In genomic region chr10:4512557-4513286, GRCh38 we compare ENCODE assay signal across 9 cellular contexts.
DNase-seq lines count a peak whose midpoint lies in the region; ATAC-seq and TF ChIP-seq lines count a peak whose summit lies in the region.
"Had no signal": no experiment of that assay in that cellular context is flagged by ENCODE, and none has a peak within 500 bp of the region (broad histone marks: within the 10 kb centered on the region; RNA-seq: fewer than 3 reads in every experiment).

No MANE protein-coding gene starts in this region.

- H3K27ac Mint-ChIP-seq in activated CD4-positive, alpha-beta memory T cell treated with anti-CD3 and anti-CD28 coated beads for 36 hours = no peak overlapping the region
- H3K27ac Mint-ChIP-seq in activated CD4-positive, alpha-beta memory T cell treated with anti-CD3 and anti-CD28 coated beads, Interleukin-2, amount 10 ng/mL, durations not matched to agents 7 days and 5 days = no peak overlapping the region
- H3K27ac Mint-ChIP-seq: activated naive CD4-positive, alpha-beta T cell treated with anti-CD3 and anti-CD28 coated beads, Interleukin-2, amount 50 U/mL, for 24 hours had no signal

- peaks cover 11% of the 10 kb centered on the region for H3K4me1 Mint-ChIP-seq in activated CD4-positive, alpha-beta memory T cell treated with anti-CD3 and anti-CD28 coated beads for 36 hours (ENCODE audit: low read depth)
- H3K4me1 Mint-ChIP-seq in activated CD4-positive, alpha-beta memory T cell treated with anti-CD3 and anti-CD28 coated beads, Interleukin-2, amount 10 ng/mL, durations not matched to agents 7 days and 5 days = peaks cover 11% of the 10 kb centered on the region
- H3K4me1 Mint-ChIP-seq: activated naive CD4-positive, alpha-beta T cell treated with anti-CD3 and anti-CD28 coated beads, Interleukin-2, amount 50 U/mL, for 24 hours had no signal

- no peaks in the 10 kb centered on the region for H3K36me3 ChIP-seq in SJCRH30
- no peaks in the 10 kb centered on the region for H3K36me3 ChIP-seq in cardiac muscle cell

- peak; percentile 36 for DNase-seq in activated CD4-positive, alpha-beta memory T cell treated with anti-CD3 and anti-CD28 coated beads for 36 hours
- DNase-seq in activated CD4-positive, alpha-beta memory T cell treated with anti-CD3 and anti-CD28 coated beads, Interleukin-2, amount 10 ng/mL, durations not matched to agents 7 days and 5 days = no peak
- DNase-seq in SJCRH30 = peak; percentile 38 to 50
- peak; percentile 76 to 85 for DNase-seq in cardiac muscle cell (ENCODE audit: low read depth in 1 of 2, low spot score in 1 of 2)
- DNase-seq in stromal cell of bone marrow (ENCODE audit: low read depth) = peak; percentile 54
- no peak for DNase-seq in ecto neural progenitor cell (ENCODE audit: low spot score)
- no peak for DNase-seq in stimulated activated CD8-positive, alpha-beta memory T cell treated with anti-CD3 and anti-CD28 coated beads, Interleukin-4, amount 100 ng/mL, for 48 hours

- H3K9me3 Mint-ChIP-seq in activated CD4-positive, alpha-beta memory T cell treated with anti-CD3 and anti-CD28 coated beads for 36 hours = no peaks in the 10 kb centered on the region
- H3K9me3 Mint-ChIP-seq in activated CD4-positive, alpha-beta memory T cell treated with anti-CD3 and anti-CD28 coated beads, Interleukin-2, amount 10 ng/mL, durations not matched to agents 7 days and 5 days = no peaks in the 10 kb centered on the region
- H3K9me3 Mint-ChIP-seq: activated naive CD4-positive, alpha-beta T cell treated with anti-CD3 and anti-CD28 coated beads, Interleukin-2, amount 50 U/mL, for 24 hours had no signal

- ATAC-seq in GM21515 (IDR thresholded peaks at IDR 0.05; ENCODE audit: unreplicated experiment) = no peak

- no peak overlapping the region for H3K4me3 ChIP-seq in SJCRH30
- no peak overlapping the region for H3K4me3 ChIP-seq in cardiac muscle cell

- no peaks in the 10 kb centered on the region for H3K9me3 ChIP-seq in SJCRH30 (replicated peaks)
- H3K9me3 ChIP-seq in cardiac muscle cell (ENCODE audit: low read depth) = no peaks in the 10 kb centered on the region

- no peak overlapping the region for H3K4me3 Mint-ChIP-seq in activated CD4-positive, alpha-beta memory T cell treated with anti-CD3 and anti-CD28 coated beads for 36 hours
- H3K4me3 Mint-ChIP-seq in activated CD4-positive, alpha-beta memory T cell treated with anti-CD3 and anti-CD28 coated beads, Interleukin-2, amount 10 ng/mL, durations not matched to agents 7 days and 5 days = no peak overlapping the region
- H3K4me3 Mint-ChIP-seq: activated naive CD4-positive, alpha-beta T cell treated with anti-CD3 and anti-CD28 coated beads, Interleukin-2, amount 50 U/mL, for 24 hours had no signal

- peak; percentile 75 for TF ChIP-seq CTCF in cardiac muscle cell (IDR thresholded peaks at IDR 0.05; ENCODE audit: low read depth, low read length)

- CTCF ChIA-PET in activated CD4-positive, alpha-beta memory T cell treated with anti-CD3 and anti-CD28 coated beads for 36 hours (lab: Charles Lee) = interaction anchor here (0.9 kb wide), 2 partner anchors 47 to 140 kb away, joined by 3 read pairs; no protein-coding TSS in a partner anchor
- CTCF ChIA-PET in activated CD4-positive, alpha-beta memory T cell treated with anti-CD3 and anti-CD28 coated beads, Interleukin-2, amount 10 ng/mL, durations not matched to agents 7 days and 5 days (lab: Charles Lee) = no interaction called here

- no peaks in the 10 kb centered on the region for H3K36me3 Mint-ChIP-seq in activated CD4-positive, alpha-beta memory T cell treated with anti-CD3 and anti-CD28 coated beads for 36 hours
- no peaks in the 10 kb centered on the region for H3K36me3 Mint-ChIP-seq in activated CD4-positive, alpha-beta memory T cell treated with anti-CD3 and anti-CD28 coated beads, Interleukin-2, amount 10 ng/mL, durations not matched to agents 7 days and 5 days (ENCODE audit: low read depth)
- H3K36me3 Mint-ChIP-seq: activated naive CD4-positive, alpha-beta T cell treated with anti-CD3 and anti-CD28 coated beads, Interleukin-2, amount 50 U/mL, for 24 hours had no signal

- H3K27me3 Mint-ChIP-seq in activated CD4-positive, alpha-beta memory T cell treated with anti-CD3 and anti-CD28 coated beads for 36 hours = peaks cover 5% of the 10 kb centered on the region
- H3K27me3 Mint-ChIP-seq in activated CD4-positive, alpha-beta memory T cell treated with anti-CD3 and anti-CD28 coated beads, Interleukin-2, amount 10 ng/mL, durations not matched to agents 7 days and 5 days = peaks cover 8% of the 10 kb centered on the region

- H3K4me1 ChIP-seq in SJCRH30 = no peaks in the 10 kb centered on the region
- H3K4me1 ChIP-seq in cardiac muscle cell (ENCODE audit: low read depth) = peaks cover 7% of the 10 kb centered on the region

- H3K27me3 ChIP-seq in SJCRH30 (no peaks in the 10 kb centered on the region), cardiac muscle cell (no peaks in the 10 kb centered on the region)

- no peak overlapping the region for H3K27ac ChIP-seq in SJCRH30
- H3K27ac ChIP-seq in cardiac muscle cell = peak overlapping the region; percentile 40

- POLR2A ChIA-PET in activated CD4-positive, alpha-beta memory T cell treated with anti-CD3 and anti-CD28 coated beads for 36 hours (lab: Charles Lee) = no interaction called here
- POLR2A ChIA-PET in activated CD4-positive, alpha-beta memory T cell treated with anti-CD3 and anti-CD28 coated beads, Interleukin-2, amount 10 ng/mL, durations not matched to agents 7 days and 5 days (lab: Charles Lee) = no interaction called here

- intact Hi-C loops in activated CD4-positive, alpha-beta memory T cell treated with anti-CD3 and anti-CD28 coated beads for 36 hours (cut with micrococcal nuclease) = loop anchor here (10.0 kb wide), 1 partner anchor 142 kb away; no protein-coding TSS in a partner anchor

Comparison
In these comparisons a context has a peak if more than half of its experiments do, and no peak if none do; other contexts are left out.
1. DNase-seq: peak in activated CD4-positive, alpha-beta memory T cell treated with anti-CD3 and anti-CD28 coated beads for 36 hours (single experiment), SJCRH30 (2 of 2), cardiac muscle cell (2 of 2) and stromal cell of bone marrow (single experiment); none in activated CD4-positive, alpha-beta memory T cell treated with anti-CD3 and anti-CD28 coated beads, Interleukin-2, amount 10 ng/mL, durations not matched to agents 7 days and 5 days (single experiment), ecto neural progenitor cell (single experiment) and stimulated activated CD8-positive, alpha-beta memory T cell treated with anti-CD3 and anti-CD28 coated beads, Interleukin-4, amount 100 ng/mL, for 48 hours (single experiment).